In the genomic region with DNA sequence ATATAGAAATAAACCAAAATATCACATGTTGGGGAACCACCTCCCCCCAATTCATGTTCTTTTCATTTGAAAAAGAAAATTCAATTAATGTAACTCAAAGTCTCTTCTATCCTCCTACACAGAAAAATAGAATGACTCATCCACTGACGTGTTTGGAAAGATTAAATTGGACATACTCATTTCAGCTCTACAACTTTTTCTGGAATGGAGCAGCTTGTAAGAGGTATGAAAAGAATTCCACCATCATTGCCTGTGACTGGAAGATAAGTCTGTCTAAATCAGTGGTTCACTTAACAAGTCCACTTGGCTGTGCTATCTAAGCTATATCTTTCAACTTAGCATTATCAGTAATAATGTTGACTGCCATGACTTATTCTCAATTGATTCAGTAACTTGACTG, we compare ENCODE assay signal across 11 cellular contexts.
DNase-seq lines count a peak whose midpoint lies in the region; ATAC-seq, FAIRE-seq and TF ChIP-seq lines count a peak whose summit lies in the region.
"Had no signal": no experiment of that assay in that cellular context is flagged by ENCODE, and none has a peak within 500 bp of the region (broad histone marks: within the 10 kb centered on the region; RNA-seq: fewer than 3 reads in every experiment).

No MANE protein-coding gene starts in this region.

- peak overlapping the region; percentile 30 for H3K4me2 ChIP-seq in skeletal muscle satellite cell (ENCODE audit: low read length)

- H3K4me1 ChIP-seq in skeletal muscle satellite cell (ENCODE audit: control insufficient read depth, insufficient read depth, low read length) (peaks cover 12% of the 10 kb centered on the region), esophagus muscularis mucosa (peaks cover 0 to 11% (median 0%) of the 10 kb centered on the region in 4 donors)
- H3K4me1 ChIP-seq: right atrium auricular region had no signal

- intact Hi-C loops in esophagus muscularis mucosa (cut with DNase I): no loop called here

- WGBS in esophagus muscularis mucosa: 29% methylated on average over 1 of the region's 1 CpG

- no peaks in the 10 kb centered on the region for H3K36me3 ChIP-seq in skeletal muscle satellite cell (ENCODE audit: insufficient read depth, low read length)
- H3K36me3 ChIP-seq in esophagus muscularis mucosa: no peaks in the 10 kb centered on the region
- H3K36me3 ChIP-seq: right atrium auricular region had no signal

- no peak for TF ChIP-seq CTCF in esophagus muscularis mucosa (IDR thresholded peaks at IDR 0.05)

- no peak for TF ChIP-seq EP300 in esophagus muscularis mucosa (IDR thresholded peaks at IDR 0.05)

- peak; percentile 99 for ATAC-seq in SK-N-SH treated with all-trans-retinoic acid at 6 μM for 48 hours
- ATAC-seq in HG03571 (IDR thresholded peaks at IDR 0.05; ENCODE audit: unreplicated experiment): no peak

- H3K27me3 ChIP-seq in skeletal muscle satellite cell (ENCODE audit: control insufficient read depth, insufficient read depth, low read length) (no peaks in the 10 kb centered on the region), esophagus muscularis mucosa (no peaks in the 10 kb centered on the region)
- H3K27me3 ChIP-seq: right atrium auricular region had no signal

- no peaks in the 10 kb centered on the region for H3K9me3 ChIP-seq in skeletal muscle satellite cell (replicated peaks; ENCODE audit: low read length)
- H3K9me3 ChIP-seq in esophagus muscularis mucosa: no peaks in the 10 kb centered on the region
- H3K9me3 ChIP-seq: right atrium auricular region had no signal

- TF ChIP-seq POLR2A in H54 (IDR thresholded peaks at IDR 0.05; ENCODE audit: low read depth, low read length) (no peak), esophagus muscularis mucosa (IDR thresholded peaks at IDR 0.05; ENCODE audit: low read depth) (no peak)

- no peak overlapping the region for H3K9ac ChIP-seq in skeletal muscle satellite cell (ENCODE audit: low read depth, low read length)

- DNase-seq in H54 (ENCODE audit: insufficient read length, low spot score) (peak; percentile 2), fibroblast of the conjunctiva (ENCODE audit: low read depth) (peak; percentile 50), esophagus muscularis mucosa (ENCODE audit: extremely low spot score) (no peak), LoVo (ENCODE audit: low spot score) (no peak)
- DNase-seq: NCI-H146, NCI-H524 treated with DMSO at 0.1 percent for 48 hours, substantia nigra had no signal

- peak; percentile 33 for FAIRE-seq in H54 (lab: Jason Lieb, UNC)

- H3K27ac ChIP-seq in esophagus muscularis mucosa (replicated peaks in 1 of 4): no peak overlapping the region
- H3K27ac ChIP-seq: right atrium auricular region had no signal

- H3K4me3 ChIP-seq in skeletal muscle satellite cell (ENCODE audit: low read length) (no peak overlapping the region), esophagus muscularis mucosa (no peak overlapping the region)
- H3K4me3 ChIP-seq: right atrium auricular region had no signal

TF ChIP-seq in SK-N-SH treated with all-trans-retinoic acid at 6 μM for 48 hours, 23 proteins besides CTCF, POLR2A, EP300 and RAD21:
- TF ChIP-seq ZFP30 (CRISPR knock-in tag; IDR thresholded peaks at IDR 0.05) (no peak), ZC3H10 (CRISPR knock-in tag; IDR thresholded peaks at IDR 0.05) (peak; percentile 94), RARB (CRISPR knock-in tag; IDR thresholded peaks at IDR 0.05) (no peak), ZNF70 (CRISPR knock-in tag; IDR thresholded peaks at IDR 0.05) (no peak), POU6F1 (CRISPR knock-in tag; IDR thresholded peaks at IDR 0.05; ENCODE audit: borderline replicate concordance, low read depth) (0 out of 2 replicates have a peak, but pooled peaks have one; percentile 53), ISL1 (CRISPR knock-in tag; IDR thresholded peaks at IDR 0.05) (peak; percentile 95), TOX (CRISPR knock-in tag; IDR thresholded peaks at IDR 0.05; ENCODE audit: borderline replicate concordance) (peak; percentile 78), ZFP3 (CRISPR knock-in tag; IDR thresholded peaks at IDR 0.05) (no peak), ARNTL (CRISPR knock-in tag; IDR thresholded peaks at IDR 0.05; ENCODE audit: borderline replicate concordance, low read depth) (no peak)
- TF ChIP-seq, protein P1, sequence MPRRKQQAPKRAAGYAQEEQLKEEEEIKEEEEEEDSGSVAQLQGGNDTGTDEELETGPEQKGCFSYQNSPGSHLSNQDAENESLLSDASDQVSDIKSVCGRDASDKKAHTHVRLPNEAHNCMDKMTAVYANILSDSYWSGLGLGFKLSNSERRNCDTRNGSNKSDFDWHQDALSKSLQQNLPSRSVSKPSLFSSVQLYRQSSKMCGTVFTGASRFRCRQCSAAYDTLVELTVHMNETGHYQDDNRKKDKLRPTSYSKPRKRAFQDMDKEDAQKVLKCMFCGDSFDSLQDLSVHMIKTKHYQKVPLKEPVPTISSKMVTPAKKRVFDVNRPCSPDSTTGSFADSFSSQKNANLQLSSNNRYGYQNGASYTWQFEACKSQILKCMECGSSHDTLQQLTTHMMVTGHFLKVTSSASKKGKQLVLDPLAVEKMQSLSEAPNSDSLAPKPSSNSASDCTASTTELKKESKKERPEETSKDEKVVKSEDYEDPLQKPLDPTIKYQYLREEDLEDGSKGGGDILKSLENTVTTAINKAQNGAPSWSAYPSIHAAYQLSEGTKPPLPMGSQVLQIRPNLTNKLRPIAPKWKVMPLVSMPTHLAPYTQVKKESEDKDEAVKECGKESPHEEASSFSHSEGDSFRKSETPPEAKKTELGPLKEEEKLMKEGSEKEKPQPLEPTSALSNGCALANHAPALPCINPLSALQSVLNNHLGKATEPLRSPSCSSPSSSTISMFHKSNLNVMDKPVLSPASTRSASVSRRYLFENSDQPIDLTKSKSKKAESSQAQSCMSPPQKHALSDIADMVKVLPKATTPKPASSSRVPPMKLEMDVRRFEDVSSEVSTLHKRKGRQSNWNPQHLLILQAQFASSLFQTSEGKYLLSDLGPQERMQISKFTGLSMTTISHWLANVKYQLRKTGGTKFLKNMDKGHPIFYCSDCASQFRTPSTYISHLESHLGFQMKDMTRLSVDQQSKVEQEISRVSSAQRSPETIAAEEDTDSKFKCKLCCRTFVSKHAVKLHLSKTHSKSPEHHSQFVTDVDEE (CRISPR knock-in tag; IDR thresholded peaks at IDR 0.05): no peak

Comparison
In these comparisons a context has a peak if more than half of its experiments do, and no peak if none do; other contexts are left out.
1. DNase-seq: peak in H54 (single experiment) and fibroblast of the conjunctiva (single experiment); none in esophagus muscularis mucosa (single experiment) and LoVo (single experiment).